ENCODE assay signal across 8 cellular contexts in the genomic region with DNA sequence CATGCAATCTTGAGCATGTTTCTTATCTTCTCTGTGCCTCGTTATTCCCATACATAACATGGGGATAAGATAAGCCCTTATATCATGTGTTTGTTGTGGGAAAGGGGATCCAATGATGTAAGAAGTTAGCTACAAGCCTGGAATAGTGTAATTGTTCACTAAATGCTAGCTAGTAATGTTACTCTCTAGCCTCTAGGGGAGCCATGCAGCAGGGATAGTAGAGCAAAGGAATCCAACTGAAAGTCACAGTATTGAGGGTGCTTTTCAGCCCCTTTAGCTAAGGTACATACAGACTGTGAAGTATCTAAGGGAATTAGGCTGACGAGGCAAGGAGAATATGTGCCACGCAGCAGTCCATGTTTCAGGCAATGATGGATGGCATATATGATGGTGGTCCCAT. TPM values are rescaled to one million over a fixed set of nuclear protein-coding genes. Genes with fewer than 3 reads are reported as not detected.
A peak's percentile ranks its signal among the peaks of the same experiment; 100 is the strongest.
DNase-seq lines count a peak whose midpoint lies in the region; ATAC-seq, FAIRE-seq and TF ChIP-seq lines count a peak whose summit lies in the region.

No MANE protein-coding gene starts in this region.

- H3K4me3 ChIP-seq in brain microvascular endothelial cell (ENCODE audit: low read depth, low read length) (no peak overlapping the region), neuronal stem cell (ENCODE audit: low read length in 2 of 2) (no peak overlapping the region)

- no peak overlapping the region for H4K8ac ChIP-seq in neuronal stem cell (ENCODE audit: low read depth, low read length)

- H2BK12ac ChIP-seq in neuronal stem cell (ENCODE audit: low read length) = no peak overlapping the region

- no peak overlapping the region for H2BK15ac ChIP-seq in neuronal stem cell (ENCODE audit: low read length)

- H3K27ac ChIP-seq in brain microvascular endothelial cell (no peak overlapping the region), neuronal stem cell (replicated peaks; ENCODE audit: low read length) (no peak overlapping the region)

- no peaks in the 10 kb centered on the region for H3K27me3 ChIP-seq in brain microvascular endothelial cell (replicated peaks)
- H3K27me3 ChIP-seq in neuronal stem cell (ENCODE audit: control insufficient read depth in 3 of 3, insufficient read depth in 3 of 3, low read depth in 1 of 3, low read length in 3 of 3) = no peaks in the 10 kb centered on the region

- peak; percentile 28 for DNase-seq in NCI-H748 (lab: John Stamatoyannopoulos, UW; ENCODE audit: unreplicated experiment)
- no peak for DNase-seq in NCI-H748 treated with DMSO at 0.1 percent for 48 hours (lab: John Stamatoyannopoulos, UW)
- DNase-seq in brain microvascular endothelial cell = no peak
- peak; percentile 8 for DNase-seq in neuronal stem cell (ENCODE audit: low spot score)
- no peak for DNase-seq in frontal cortex (ENCODE audit: low spot score in 2 of 2)
- no peak for DNase-seq in activated gamma-delta T cell treated with Interleukin-2 at 50 U/mL for 16 hours

- no peak overlapping the region for H3K4ac ChIP-seq in neuronal stem cell (ENCODE audit: low read length)

- no peak for ATAC-seq in HG03139 (IDR thresholded peaks at IDR 0.05; ENCODE audit: unreplicated experiment)

- H3K18ac ChIP-seq in neuronal stem cell (ENCODE audit: low read length) = no peak overlapping the region

- H3K4me2 ChIP-seq in neuronal stem cell (ENCODE audit: insufficient read depth, low read length, poor library complexity, severe bottlenecking) = no peak overlapping the region

- TF ChIP-seq CTCF in LNCAP (IDR thresholded peaks at IDR 0.05) = peak; percentile 66
- TF ChIP-seq CTCF in brain microvascular endothelial cell (IDR thresholded peaks at IDR 0.05; ENCODE audit: low read depth, low read length, missing control alignments) = peak; percentile 78

- peak overlapping the region; percentile 55 for H3K9ac ChIP-seq in neuronal stem cell (ENCODE audit: low read depth, low read length, poor library complexity)

- in situ Hi-C loops in brain microvascular endothelial cell (cut with HindIII; ENCODE audit: low pct_ligation_motif_present, low sequenced_read_pairs) = no loop called here

- H4K91ac ChIP-seq in neuronal stem cell (ENCODE audit: low read depth, low read length, poor library complexity) = no peak overlapping the region

- no peaks in the 10 kb centered on the region for H3K9me3 ChIP-seq in neuronal stem cell (replicated peaks in 1 of 2; ENCODE audit: control insufficient read depth in 2 of 2, insufficient read depth in 1 of 2, low read depth in 1 of 2, low read length in 2 of 2)

- H2BK120ac ChIP-seq in neuronal stem cell (ENCODE audit: low read depth, low read length) = no peak overlapping the region

- no peak overlapping the region for H2AFZ ChIP-seq in neuronal stem cell (ENCODE audit: low read length)

- no peak overlapping the region for H3K23ac ChIP-seq in neuronal stem cell (ENCODE audit: low read depth, low read length, poor library complexity)

- WGBS in neuronal stem cell (ENCODE audit: extremely low coverage in 2 of 2, insufficient read length in 2 of 2, insufficient replicate concordance in 1 of 2), 2 donors = no CpG with 5 or more reads among the region's 3 CpGs

- no peaks in the 10 kb centered on the region for H3K4me1 ChIP-seq in neuronal stem cell (ENCODE audit: control insufficient read depth in 2 of 2, insufficient read depth in 1 of 2, low read depth in 1 of 2, low read length in 2 of 2)

- H3K36me3 ChIP-seq in brain microvascular endothelial cell (replicated peaks) (no peaks in the 10 kb centered on the region), neuronal stem cell (replicated peaks in 1 of 2; ENCODE audit: control insufficient read depth in 2 of 2, insufficient read depth in 2 of 2, low read length in 2 of 2) (no peaks in the 10 kb centered on the region)

- no peak overlapping the region for H2BK5ac ChIP-seq in neuronal stem cell (ENCODE audit: low read length)

- no peak overlapping the region for H3K14ac ChIP-seq in neuronal stem cell (ENCODE audit: low read length)

- H3K79me1 ChIP-seq in neuronal stem cell (ENCODE audit: low read depth, low read length) = no peaks in the 10 kb centered on the region

- no peak for FAIRE-seq in frontal cortex (lab: Jason Lieb, UNC)

- H2AK5ac ChIP-seq in neuronal stem cell (ENCODE audit: low read depth, low read length) = no peak overlapping the region

RNA-seq across cellular contexts. Expression of gene IL23R, which starts 46.9 kb away (rescaled TPM):
- polyA plus RNA-seq in neuronal stem cell (2013, experiment 1 of 2) = not detected
- not detected for polyA plus RNA-seq in neuronal stem cell (2013, experiment 2 of 2)
- total RNA-seq in frontal cortex = not detected

Comparison
In these comparisons a context has a peak if more than half of its experiments do, and no peak if none do; other contexts are left out.
1. DNase-seq: peak in NCI-H748 (single experiment) and neuronal stem cell (single experiment); none in NCI-H748 treated with DMSO at 0.1 percent for 48 hours (single experiment), brain microvascular endothelial cell (single experiment), frontal cortex (0 of 2) and activated gamma-delta T cell treated with Interleukin-2 at 50 U/mL for 16 hours (single experiment).